In genomic region chr7:40221836-40222235, GRCh38 we compare ENCODE assay signal across 10 cellular contexts.
DNase-seq lines count a peak whose midpoint lies in the region; ATAC-seq and TF ChIP-seq lines count a peak whose summit lies in the region.
"Had no signal": no experiment of that assay in that cellular context is flagged by ENCODE, and none has a peak within 500 bp of the region (broad histone marks: within the 10 kb centered on the region; RNA-seq: fewer than 3 reads in every experiment).

No MANE protein-coding gene starts in this region.

- DNase-seq in HFF-Myc (ENCODE audit: extremely low read depth, low read depth) (peak; percentile 59), amniotic epithelial cell (ENCODE audit: low read depth) (peak; percentile 99), upper lobe of left lung (peak in 1 of 2 donors; percentile 31), SHP77 (lab: John Stamatoyannopoulos, UW) (no peak)
- no peak for DNase-seq in effector CD8-positive, alpha-beta T cell (lab: John Stamatoyannopoulos, UW)
- DNase-seq: activated CD4-positive, alpha-beta T cell treated with anti-CD3 and anti-CD28 coated beads, Interleukin-2, amount 10 ng/mL, durations not matched to agents 24 days and 14 days; Right ventricle myocardium superior; stimulated activated naive CD8-positive, alpha-beta T cell treated with anti-CD3 and anti-CD28 coated beads, Interleukin-15, amount 100 ng/mL, for 72 hours had no signal

- H3K27me3 ChIP-seq in gastroesophageal sphincter: no peaks in the 10 kb centered on the region
- no peaks in the 10 kb centered on the region for H3K27me3 ChIP-seq in upper lobe of left lung

- 66 to 77% methylated on average over 2 of the region's 2 CpGs for WGBS in gastroesophageal sphincter (ENCODE audit: low coverage in 1 of 2), 2 donors
- 69 to 87% methylated on average over 2 of the region's 2 CpGs for WGBS in upper lobe of left lung, 2 donors

- TF ChIP-seq EP300 in gastroesophageal sphincter (IDR thresholded peaks at IDR 0.05): no peak
- peak in 2 of 4 donors; percentile 7 to 16 for TF ChIP-seq EP300 in upper lobe of left lung (IDR thresholded peaks at IDR 0.05)

- peaks cover 0 to 18% (median 4%) of the 10 kb centered on the region in 3 donors for H3K4me1 ChIP-seq in gastroesophageal sphincter
- H3K4me1 ChIP-seq in upper lobe of left lung: no peaks in the 10 kb centered on the region

- H3K4me3 ChIP-seq in HFF-Myc (replicated peaks; ENCODE audit: low read depth, low read length) (no peak overlapping the region), gastroesophageal sphincter (no peak overlapping the region), upper lobe of left lung (no peak overlapping the region)

- H3K36me3 ChIP-seq in gastroesophageal sphincter (peaks cover 0 to 7% of the 10 kb centered on the region in 2 donors), upper lobe of left lung (no peaks in the 10 kb centered on the region)

- peak overlapping the region in 3 of 4 donors; percentile 25 to 78 (median 76) for H3K27ac ChIP-seq in gastroesophageal sphincter
- H3K27ac ChIP-seq in upper lobe of left lung: peak overlapping the region in 1 of 4 donors; percentile 15

- ATAC-seq in gastroesophageal sphincter (peak; percentile 49), upper lobe of left lung (ENCODE audit: low FRiP score in 2 of 2) (peak; percentile 57), GM19035 (IDR thresholded peaks at IDR 0.05; ENCODE audit: unreplicated experiment) (no peak)
- ATAC-seq: stimulated activated naive CD8-positive, alpha-beta T cell treated with anti-CD3 and anti-CD28 coated beads, Interleukin-15, amount 100 ng/mL, for 72 hours had no signal

- no peak for TF ChIP-seq CTCF in HFF-Myc (IDR thresholded peaks at IDR 0.05; ENCODE audit: low read depth, low read length, missing control alignments)
- no peak for TF ChIP-seq CTCF in gastroesophageal sphincter (IDR thresholded peaks at IDR 0.05)
- TF ChIP-seq CTCF in upper lobe of left lung (IDR thresholded peaks at IDR 0.05): no peak

- TF ChIP-seq POLR2A in gastroesophageal sphincter (IDR thresholded peaks at IDR 0.05): no peak
- no peak for TF ChIP-seq POLR2A in upper lobe of left lung (IDR thresholded peaks at IDR 0.05)

- H3K9me3 ChIP-seq in gastroesophageal sphincter (no peaks in the 10 kb centered on the region), upper lobe of left lung (peaks cover 0 to 3% (median 0%) of the 10 kb centered on the region in 4 donors)

Comparison
In these comparisons a context has a peak if more than half of its experiments do, and no peak if none do; other contexts are left out.
1. DNase-seq: peak in HFF-Myc (single experiment) and amniotic epithelial cell (single experiment); none in SHP77 (0 of 2) and effector CD8-positive, alpha-beta T cell (single experiment).